In the genomic region with DNA sequence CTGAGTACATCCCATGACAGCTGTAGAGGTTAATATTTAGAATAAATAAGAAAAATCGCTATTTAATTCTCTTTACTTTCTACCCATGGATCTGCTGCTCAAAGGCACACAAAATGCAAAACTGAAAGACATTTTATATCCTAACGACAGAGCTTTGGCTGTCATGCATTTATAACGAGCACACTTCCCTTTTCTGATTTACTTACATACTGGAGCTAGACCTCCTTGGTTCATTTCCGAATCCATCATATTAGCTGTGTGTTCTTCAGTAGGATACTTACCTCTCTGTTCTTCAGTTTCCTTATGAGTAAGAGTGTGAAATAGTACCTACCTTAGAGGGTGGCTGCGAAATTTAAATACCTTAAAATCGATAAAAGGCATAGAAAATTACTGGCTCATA, we compare ENCODE assay signal across 37 cellular contexts. TPM values are rescaled to one million over a fixed set of nuclear protein-coding genes. Genes with fewer than 3 reads are reported as not detected.
"Had no signal": no experiment of that assay in that cellular context is flagged by ENCODE, and none has a peak within 500 bp of the region (broad histone marks: within the 10 kb centered on the region; RNA-seq: fewer than 3 reads in every experiment).

No MANE protein-coding gene starts in this region.

- H3K4me1 ChIP-seq: adrenal gland, breast epithelium, Peyer's patch had no signal

- H3K27me3 ChIP-seq: adrenal gland, body of pancreas, breast epithelium, Peyer's patch had no signal

- DNase-seq: activated CD4-positive, alpha-beta memory T cell treated with anti-CD3 and anti-CD28 coated beads, Interleukin-2, amount 10 ng/mL, durations not matched to agents 7 days and 5 days; activated CD4-positive, alpha-beta T cell treated with anti-CD3 and anti-CD28 coated beads for 1 hour; activated CD4-positive, alpha-beta T cell treated with anti-CD3 and anti-CD28 coated beads for 48 hours; activated CD4-positive, CD25-positive, alpha-beta regulatory T cell; activated CD8-positive, alpha-beta memory T cell treated with anti-CD3 and anti-CD28 coated beads for 24 hours; activated gamma-delta T cell; activated naive CD4-positive, alpha-beta T cell treated with anti-CD3 and anti-CD28 coated beads for 36 hours; activated T-cell treated with anti-CD3 and anti-CD28 coated beads, Interleukin-2, amount 50 U/mL, for 24 hours; adrenal gland; body of pancreas; Karpas-422; KBM-7; NCI-H1092 treated with DMSO at 0.1 percent for 48 hours; NCI-H1417; NCI-H146; NCI-H187 treated with DMSO at 0.1 percent for 48 hours; NCI-H2081; NCI-H2171 treated with DMSO at 0.1 percent for 48 hours; NCI-H226; NCI-H446 treated with DMSO at 0.1 percent for 48 hours; NCI-H524; NCI-H69; PC-3; Peyer's patch; RPMI8226; SHP77 treated with DMSO at 0.1 percent for 48 hours; T-cell; T-helper 2 cell; T-helper 9 cell had no signal

- H3K36me3 ChIP-seq: adrenal gland, breast epithelium, Peyer's patch had no signal

- H3K27ac ChIP-seq: adrenal gland, body of pancreas, breast epithelium, Peyer's patch, VCaP had no signal

- H3K4me1 Mint-ChIP-seq: activated CD4-positive, alpha-beta memory T cell treated with anti-CD3 and anti-CD28 coated beads, Interleukin-2, amount 10 ng/mL, durations not matched to agents 7 days and 5 days had no signal

- ATAC-seq: activated naive CD4-positive, alpha-beta T cell treated with anti-CD3 and anti-CD28 coated beads, Interleukin-2, amount 50 U/mL, for 72 hours; body of pancreas; PC-3; SK-N-SH treated with all-trans-retinoic acid at 6 μM for 48 hours; T-cell had no signal

- H3K9me3 Mint-ChIP-seq: activated CD4-positive, alpha-beta memory T cell treated with anti-CD3 and anti-CD28 coated beads, Interleukin-2, amount 10 ng/mL, durations not matched to agents 7 days and 5 days; activated naive CD4-positive, alpha-beta T cell treated with anti-CD3 and anti-CD28 coated beads for 36 hours; activated naive CD4-positive, alpha-beta T cell treated with anti-CD3 and anti-CD28 coated beads, Interleukin-2, amount 50 U/mL, for 72 hours; activated T-cell treated with anti-CD3 and anti-CD28 coated beads, Interleukin-2, amount 50 U/mL, for 24 hours; activated T-helper 2 cell treated with anti-CD3 and anti-CD28 coated beads, Interferon-gamma antibody, Interleukin-2, Interleukin-4, amounts not matched to agents 10 μg/mL and 5 μg/mL and 100 μg/mL, durations not matched to agents 14 hours and 24 hours and 36 hours; T-cell had no signal

- FAIRE-seq: astrocyte had no signal

- H3K9me3 ChIP-seq: adrenal gland, body of pancreas, breast epithelium, Peyer's patch had no signal

- H3K36me3 Mint-ChIP-seq: activated naive CD4-positive, alpha-beta T cell treated with anti-CD3 and anti-CD28 coated beads, Interleukin-2, amount 50 U/mL, for 72 hours; T-cell had no signal

- H3K4me3 Mint-ChIP-seq: activated CD4-positive, alpha-beta memory T cell treated with anti-CD3 and anti-CD28 coated beads, Interleukin-2, amount 10 ng/mL, durations not matched to agents 7 days and 5 days; activated naive CD4-positive, alpha-beta T cell treated with anti-CD3 and anti-CD28 coated beads for 36 hours; activated T-cell treated with anti-CD3 and anti-CD28 coated beads, Interleukin-2, amount 50 U/mL, for 24 hours; T-cell had no signal

- H3K27ac Mint-ChIP-seq: activated CD4-positive, alpha-beta memory T cell treated with anti-CD3 and anti-CD28 coated beads, Interleukin-2, amount 10 ng/mL, durations not matched to agents 7 days and 5 days; activated naive CD4-positive, alpha-beta T cell treated with anti-CD3 and anti-CD28 coated beads for 36 hours; activated naive CD4-positive, alpha-beta T cell treated with anti-CD3 and anti-CD28 coated beads, Interleukin-2, amount 50 U/mL, for 72 hours; activated T-cell treated with anti-CD3 and anti-CD28 coated beads, Interleukin-2, amount 50 U/mL, for 24 hours; activated T-helper 2 cell treated with anti-CD3 and anti-CD28 coated beads, Interferon-gamma antibody, Interleukin-2, Interleukin-4, amounts not matched to agents 10 μg/mL and 5 μg/mL and 100 μg/mL, durations not matched to agents 14 hours and 24 hours and 36 hours; T-cell had no signal

- H3K4me3 ChIP-seq: adrenal gland, body of pancreas, breast epithelium, Peyer's patch had no signal

- H3K27me3 Mint-ChIP-seq: activated CD4-positive, alpha-beta memory T cell treated with anti-CD3 and anti-CD28 coated beads, Interleukin-2, amount 10 ng/mL, durations not matched to agents 7 days and 5 days; T-cell had no signal

RNA-seq across cellular contexts. Expression of gene CALCR, which starts 10.9 kb away (rescaled TPM):
- total RNA-seq: activated CD4-positive, alpha-beta memory T cell treated with anti-CD3 and anti-CD28 coated beads, Interleukin-2, amount 10 ng/mL, durations not matched to agents 7 days and 5 days; activated naive CD4-positive, alpha-beta T cell treated with anti-CD3 and anti-CD28 coated beads for 36 hours; activated naive CD4-positive, alpha-beta T cell treated with anti-CD3 and anti-CD28 coated beads, Interleukin-2, amount 50 U/mL, for 72 hours; activated T-helper 2 cell treated with anti-CD3 and anti-CD28 coated beads, Interferon-gamma antibody, Interleukin-2, Interleukin-4, amounts not matched to agents 10 μg/mL and 5 μg/mL and 100 μg/mL, durations not matched to agents 14 hours and 24 hours and 36 hours; body of pancreas; cardiac septum; MCF 10A; PC-3; Peyer's patch; T-cell had no signal
